In genomic region chr1:1165485-1165884, GRCh38 we compare ENCODE assay signal across 15 cellular contexts. TPM values are rescaled to one million over a fixed set of nuclear protein-coding genes. Genes with fewer than 3 reads are reported as not detected.
DNase-seq lines count a peak whose midpoint lies in the region; TF ChIP-seq lines count a peak whose summit lies in the region.
"Had no signal": no experiment of that assay in that cellular context is flagged by ENCODE, and none has a peak within 500 bp of the region (broad histone marks: within the 10 kb centered on the region; RNA-seq: fewer than 3 reads in every experiment).

No MANE protein-coding gene starts in this region.

- H3K27me3 ChIP-seq in stomach, result peaks cover 3 to 78% (median 24%) of the 10 kb centered on the region in 3 donors
- H3K27me3 ChIP-seq: MG63 had no signal

- no peaks in the 10 kb centered on the region for H3K36me3 Mint-ChIP-seq in mesothelial cell of epicardium
- H3K36me3 Mint-ChIP-seq: T-cell had no signal

- intact Hi-C loops in stomach (cut with DNase I; ENCODE audit: low total_unique reads), result no loop called here

- peaks cover 0 to 17% (median 3%) of the 10 kb centered on the region in 4 donors for H3K36me3 ChIP-seq in stomach
- H3K36me3 ChIP-seq: MG63 had no signal

- no peak for DNase-seq in mesothelial cell of epicardium (ENCODE audit: low spot score in 2 of 2, unreplicated experiment in 2 of 2)
- DNase-seq in stomach, result no peak
- no peak for DNase-seq in stimulated activated CD8-positive, alpha-beta memory T cell treated with anti-CD3 and anti-CD28 coated beads, Interleukin-4, amount 100 ng/mL, for 48 hours
- DNase-seq in DMS114 treated with DMSO at 0.1 percent for 48 hours (lab: John Stamatoyannopoulos, UW; ENCODE audit: unreplicated experiment), result no peak
- no peak for DNase-seq in HK-2 (ENCODE audit: unreplicated experiment)
- DNase-seq: activated T-cell treated with anti-CD3 and anti-CD28 coated beads, Interleukin-2, amount 50 U/mL, for 72 hours; COR-L47; cortex of kidney; HCEC 1CT; MG63; NCI-H226; T-cell had no signal

- H3K9me3 Mint-ChIP-seq in mesothelial cell of epicardium, result no peaks in the 10 kb centered on the region
- H3K9me3 Mint-ChIP-seq: activated T-cell treated with anti-CD3 and anti-CD28 coated beads, Interleukin-2, amount 50 U/mL, for 72 hours; stimulated activated naive CD8-positive, alpha-beta T cell treated with anti-CD3 and anti-CD28 coated beads, Interleukin-15, Interleukin-2, amounts not matched to agents 100 ng/mL and 50 ng/mL, for 24 hours; T-cell had no signal

- peaks cover 20% of the 10 kb centered on the region for H3K4me1 Mint-ChIP-seq in mesothelial cell of epicardium

- TF ChIP-seq POLR2A in stomach (IDR thresholded peaks at IDR 0.05), result no peak

- H3K4me3 Mint-ChIP-seq in mesothelial cell of epicardium, result peak overlapping the region; percentile 6
- H3K4me3 Mint-ChIP-seq: activated T-cell treated with anti-CD3 and anti-CD28 coated beads, Interleukin-2, amount 50 U/mL, for 72 hours; stimulated activated naive CD8-positive, alpha-beta T cell treated with anti-CD3 and anti-CD28 coated beads, Interleukin-15, Interleukin-2, amounts not matched to agents 100 ng/mL and 50 ng/mL, for 24 hours; T-cell had no signal

- no peaks in the 10 kb centered on the region for H3K9me3 ChIP-seq in stomach
- H3K9me3 ChIP-seq: MG63 had no signal

- H3K4me3 ChIP-seq in stomach, result peak overlapping the region; percentile 41 to 63 (median 54)
- H3K4me3 ChIP-seq: MG63 had no signal

- no peak for TF ChIP-seq RAD21 in Ishikawa (IDR thresholded peaks at IDR 0.05; ENCODE audit: low read depth)

- no peak for TF ChIP-seq CTCF in VCaP (conservative IDR thresholded peaks at IDR 0.05)
- no peak for TF ChIP-seq CTCF in mesothelial cell of epicardium (IDR thresholded peaks at IDR 0.05; ENCODE audit: unreplicated experiment)
- no peak for TF ChIP-seq CTCF in stomach (IDR thresholded peaks at IDR 0.05)

- WGBS in stomach, 5 donors, result 23 to 48% (median 38%) methylated on average over 10 to 12 of the region's 12 CpGs

- peaks cover 15 to 59% (median 55%) of the 10 kb centered on the region in 4 donors for H3K4me1 ChIP-seq in stomach

- H3K27me3 Mint-ChIP-seq in mesothelial cell of epicardium (ENCODE audit: low read depth), result peaks cover 5% of the 10 kb centered on the region

- H3K27ac ChIP-seq in VCaP, result peak overlapping the region; percentile 90
- peak overlapping the region; percentile 79 to 97 (median 95) for H3K27ac ChIP-seq in stomach

- H3K27ac Mint-ChIP-seq in mesothelial cell of epicardium, result no peak overlapping the region
- H3K27ac Mint-ChIP-seq: activated T-cell treated with anti-CD3 and anti-CD28 coated beads, Interleukin-2, amount 50 U/mL, for 72 hours; stimulated activated naive CD8-positive, alpha-beta T cell treated with anti-CD3 and anti-CD28 coated beads, Interleukin-15, Interleukin-2, amounts not matched to agents 100 ng/mL and 50 ng/mL, for 24 hours; T-cell had no signal

- TF ChIP-seq EP300 in Ishikawa (IDR thresholded peaks at IDR 0.05; ENCODE audit: borderline replicate concordance) (no peak), stomach (IDR thresholded peaks at IDR 0.05) (no peak)

TF ChIP-seq in Ishikawa, 13 proteins besides CTCF, POLR2A, EP300 and RAD21:
- TF ChIP-seq, protein P1, sequence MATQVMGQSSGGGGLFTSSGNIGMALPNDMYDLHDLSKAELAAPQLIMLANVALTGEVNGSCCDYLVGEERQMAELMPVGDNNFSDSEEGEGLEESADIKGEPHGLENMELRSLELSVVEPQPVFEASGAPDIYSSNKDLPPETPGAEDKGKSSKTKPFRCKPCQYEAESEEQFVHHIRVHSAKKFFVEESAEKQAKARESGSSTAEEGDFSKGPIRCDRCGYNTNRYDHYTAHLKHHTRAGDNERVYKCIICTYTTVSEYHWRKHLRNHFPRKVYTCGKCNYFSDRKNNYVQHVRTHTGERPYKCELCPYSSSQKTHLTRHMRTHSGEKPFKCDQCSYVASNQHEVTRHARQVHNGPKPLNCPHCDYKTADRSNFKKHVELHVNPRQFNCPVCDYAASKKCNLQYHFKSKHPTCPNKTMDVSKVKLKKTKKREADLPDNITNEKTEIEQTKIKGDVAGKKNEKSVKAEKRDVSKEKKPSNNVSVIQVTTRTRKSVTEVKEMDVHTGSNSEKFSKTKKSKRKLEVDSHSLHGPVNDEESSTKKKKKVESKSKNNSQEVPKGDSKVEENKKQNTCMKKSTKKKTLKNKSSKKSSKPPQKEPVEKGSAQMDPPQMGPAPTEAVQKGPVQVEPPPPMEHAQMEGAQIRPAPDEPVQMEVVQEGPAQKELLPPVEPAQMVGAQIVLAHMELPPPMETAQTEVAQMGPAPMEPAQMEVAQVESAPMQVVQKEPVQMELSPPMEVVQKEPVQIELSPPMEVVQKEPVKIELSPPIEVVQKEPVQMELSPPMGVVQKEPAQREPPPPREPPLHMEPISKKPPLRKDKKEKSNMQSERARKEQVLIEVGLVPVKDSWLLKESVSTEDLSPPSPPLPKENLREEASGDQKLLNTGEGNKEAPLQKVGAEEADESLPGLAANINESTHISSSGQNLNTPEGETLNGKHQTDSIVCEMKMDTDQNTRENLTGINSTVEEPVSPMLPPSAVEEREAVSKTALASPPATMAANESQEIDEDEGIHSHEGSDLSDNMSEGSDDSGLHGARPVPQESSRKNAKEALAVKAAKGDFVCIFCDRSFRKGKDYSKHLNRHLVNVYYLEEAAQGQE (IDR thresholded peaks at IDR 0.05; ENCODE audit: low read depth), result no peak
- TF ChIP-seq USF1 (IDR thresholded peaks at IDR 0.05), result peak; percentile 91
TF ChIP-seq in Ishikawa: peak in this region for 1.

RNA-seq across cellular contexts. Expression of gene TTLL10, which starts 8.2 kb away (rescaled TPM):
- total RNA-seq in mesothelial cell of epicardium (0.32 to 0.47 TPM in 2 of 3 replicates, not detected in the other), stomach (1 to 10 TPM in 1 of 5 donors, not detected in 4; 6.4 TPM)
- under 1 TPM in 2 of 3 donors, not detected in 1; 0.13 to 0.46 TPM for polyA plus RNA-seq in stomach

RNA-seq across cellular contexts. Expression of gene TNFRSF18, which starts 40.9 kb away (rescaled TPM):
- total RNA-seq in mesothelial cell of epicardium (0.51 to 1.2 TPM (median 0.93 TPM) in 3 replicates), stomach (10 to 100 TPM in 1 of 5 donors, 1 to 10 TPM in 1, not detected in 3; 1.7 to 11.9 TPM)
- 1 to 10 TPM in 1 of 3 donors, under 1 TPM in 1, not detected in 1; 0.37 to 3.6 TPM for polyA plus RNA-seq in stomach

RNA-seq across cellular contexts. Expression of gene TNFRSF4, which starts 48.5 kb away (rescaled TPM):
- total RNA-seq in mesothelial cell of epicardium (0.18 to 0.34 TPM (median 0.29 TPM) in 3 replicates), stomach (under 1 TPM in 1 of 5 donors, not detected in 4; 0.55 TPM)
- polyA plus RNA-seq in stomach, result 1 to 10 TPM; 1.7 to 4.5 (median 4.2) TPM

RNA-seq across cellular contexts. Expression of gene C1orf159, which starts 49.6 kb away (rescaled TPM):
- 28.4 to 32.8 TPM (median 31.8 TPM) in 3 replicates for total RNA-seq in mesothelial cell of epicardium
- 10 to 100 TPM; 15.8 to 67.0 (median 33.8) TPM for total RNA-seq in stomach
- 10 to 100 TPM; 10.2 to 17.1 (median 12.8) TPM for polyA plus RNA-seq in stomach
